ENCODE assay signal across 1 cellular context in the genomic region with DNA sequence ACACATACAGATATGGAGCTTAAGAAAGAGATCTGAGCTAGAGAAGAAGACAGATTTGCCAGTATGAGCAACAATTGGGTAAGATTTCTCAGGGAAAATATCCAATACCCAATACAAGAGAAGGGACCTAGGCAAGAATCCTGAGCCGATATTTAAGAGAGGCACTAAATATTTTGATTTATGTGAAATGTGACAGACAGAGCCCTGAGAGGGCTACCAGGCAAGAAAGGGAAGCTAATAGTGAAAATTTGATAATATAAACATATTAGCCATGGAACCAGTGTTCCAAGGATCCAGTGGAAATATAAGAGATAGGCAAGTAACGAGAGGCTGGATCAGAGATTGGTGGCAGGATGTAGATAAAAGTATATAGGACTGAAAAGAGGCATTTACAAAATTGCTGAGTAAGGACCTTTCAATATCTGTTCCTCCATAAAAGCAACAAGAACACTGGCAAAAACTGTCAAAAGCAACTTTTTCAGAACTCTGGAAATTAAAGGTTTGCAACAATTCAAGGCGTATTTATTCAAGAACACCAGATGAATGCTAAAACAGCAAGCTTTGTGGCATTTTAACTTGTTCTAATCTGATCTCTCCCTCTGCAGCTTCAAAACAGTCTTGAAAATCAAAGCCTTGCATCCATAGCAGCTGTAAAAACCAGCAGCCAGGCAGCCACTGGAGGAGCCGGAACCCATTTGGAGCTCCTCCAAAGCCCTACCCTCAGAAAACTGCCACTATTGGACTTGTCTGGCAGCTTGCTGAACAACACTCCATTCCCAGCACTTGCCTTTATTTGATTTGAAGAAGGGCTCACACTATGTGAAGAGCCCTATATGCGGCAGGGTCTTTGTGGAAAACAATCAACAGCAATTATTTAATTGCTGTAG.
TF ChIP-seq lines count a peak whose summit lies in the region.

No MANE protein-coding gene starts in this region.

TF ChIP-seq in IMR-90, 13 proteins besides CTCF, POLR2A, EP300 and RAD21 (continued from another document):
- TF ChIP-seq BHLHE40 (IDR thresholded peaks at IDR 0.05; ENCODE audit: low read depth, low read length) (no peak), NFE2L2 (IDR thresholded peaks at IDR 0.05; ENCODE audit: low read depth, low read length) (no peak), MAFK (IDR thresholded peaks at IDR 0.05; ENCODE audit: low read depth, low read length) (peak; percentile 98), USF2 (IDR thresholded peaks at IDR 0.05; ENCODE audit: low read depth, low read length) (no peak), FOS (IDR thresholded peaks at IDR 0.05; ENCODE audit: low read depth, low read length) (no peak), RFX5 (IDR thresholded peaks at IDR 0.05; ENCODE audit: low read depth, low read length) (no peak)
- TF ChIP-seq, protein P1, sequence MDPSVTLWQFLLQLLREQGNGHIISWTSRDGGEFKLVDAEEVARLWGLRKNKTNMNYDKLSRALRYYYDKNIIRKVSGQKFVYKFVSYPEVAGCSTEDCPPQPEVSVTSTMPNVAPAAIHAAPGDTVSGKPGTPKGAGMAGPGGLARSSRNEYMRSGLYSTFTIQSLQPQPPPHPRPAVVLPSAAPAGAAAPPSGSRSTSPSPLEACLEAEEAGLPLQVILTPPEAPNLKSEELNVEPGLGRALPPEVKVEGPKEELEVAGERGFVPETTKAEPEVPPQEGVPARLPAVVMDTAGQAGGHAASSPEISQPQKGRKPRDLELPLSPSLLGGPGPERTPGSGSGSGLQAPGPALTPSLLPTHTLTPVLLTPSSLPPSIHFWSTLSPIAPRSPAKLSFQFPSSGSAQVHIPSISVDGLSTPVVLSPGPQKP (IDR thresholded peaks at IDR 0.05; ENCODE audit: borderline replicate concordance, low read depth, low read length) = no peak
